ENCODE assay signal across 10 cellular contexts in the genomic region with DNA sequence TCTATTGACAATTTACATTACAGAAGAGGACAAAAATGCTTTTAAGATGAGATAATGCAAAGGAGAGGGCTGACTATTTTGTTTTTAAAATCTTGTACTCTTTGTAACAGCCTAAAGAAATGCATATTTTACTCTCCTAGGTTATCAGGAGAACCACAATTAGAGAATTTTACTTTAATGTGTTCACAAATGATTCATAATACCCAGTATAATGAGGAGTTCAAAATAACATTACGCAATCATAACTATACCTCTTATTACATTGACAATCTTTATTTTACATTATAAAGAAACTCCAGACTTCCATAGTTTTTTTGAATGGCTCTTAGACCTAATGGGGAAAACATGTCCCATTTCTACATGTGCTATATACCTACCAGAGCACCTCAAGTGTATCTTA.
"Had no signal": no experiment of that assay in that cellular context is flagged by ENCODE, and none has a peak within 500 bp of the region (broad histone marks: within the 10 kb centered on the region; RNA-seq: fewer than 3 reads in every experiment).

No MANE protein-coding gene starts in this region.

- H3K4me3 Mint-ChIP-seq: H9, IgD-negative memory B cell had no signal

- H3K9ac ChIP-seq: GM23248, KMS-11 had no signal

- DNase-seq: GM23248, GOT3, H9, HCEC 1CT, Karpas-422, KBM-7 had no signal

- H3K4me3 ChIP-seq: GM23248 had no signal

- H3K27ac ChIP-seq: GM23248, HL-60, KMS-11 had no signal

- H3K36me3 Mint-ChIP-seq: IgD-negative memory B cell had no signal

- H3K27me3 Mint-ChIP-seq: IgD-negative memory B cell had no signal

- FAIRE-seq: H54 had no signal

- H3K4me1 Mint-ChIP-seq: IgD-negative memory B cell had no signal

- H2AFZ ChIP-seq: GM23248 had no signal

- H3K27ac Mint-ChIP-seq: H9, IgD-negative memory B cell had no signal

- H3K4me2 ChIP-seq: KMS-11 had no signal

- H3K9me3 Mint-ChIP-seq: H9 had no signal
